ENCODE assay signal across 21 cellular contexts in genomic region chr11:38461751-38462150, GRCh38.
A peak's percentile ranks its signal among the peaks of the same experiment; 100 is the strongest.
DNase-seq lines count a peak whose midpoint lies in the region; ATAC-seq and TF ChIP-seq lines count a peak whose summit lies in the region.
"Had no signal": no experiment of that assay in that cellular context is flagged by ENCODE, and none has a peak within 500 bp of the region (broad histone marks: within the 10 kb centered on the region; RNA-seq: fewer than 3 reads in every experiment).

No MANE protein-coding gene starts in this region.

- H3K9me3 ChIP-seq in RWPE2 (ENCODE audit: severe bottlenecking) (no peaks in the 10 kb centered on the region), heart right ventricle (peaks cover 0 to 7% (median 0%) of the 10 kb centered on the region in 11 donors), neuronal stem cell (replicated peaks in 1 of 2; ENCODE audit: control insufficient read depth in 2 of 2, insufficient read depth in 1 of 2, low read depth in 1 of 2, low read length in 2 of 2) (no peaks in the 10 kb centered on the region)
- H3K9me3 ChIP-seq: A549, HAP-1, SK-N-SH had no signal

- H3K9ac ChIP-seq in neuronal stem cell (ENCODE audit: low read depth, low read length, poor library complexity) = no peak overlapping the region
- H3K9ac ChIP-seq: SK-N-SH had no signal

- H3K4ac ChIP-seq in neuronal stem cell (ENCODE audit: low read length) = no peak overlapping the region

- H3K4me2 ChIP-seq in neuronal stem cell (ENCODE audit: insufficient read depth, low read length, poor library complexity, severe bottlenecking) = no peak overlapping the region
- H3K4me2 ChIP-seq: A549 had no signal

- H2AFZ ChIP-seq in neuronal stem cell (ENCODE audit: low read length) = no peak overlapping the region

- H3K27ac ChIP-seq in RWPE2 (ENCODE audit: poor library complexity, severe bottlenecking) = peak overlapping the region; percentile 72
- no peak overlapping the region for H3K27ac ChIP-seq in heart right ventricle
- no peak overlapping the region for H3K27ac ChIP-seq in neuronal stem cell (replicated peaks; ENCODE audit: low read length)
- H3K27ac ChIP-seq: A549 had no signal

- no peaks in the 10 kb centered on the region for H3K27me3 ChIP-seq in RWPE2 (ENCODE audit: insufficient read depth, poor library complexity, severe bottlenecking)
- H3K27me3 ChIP-seq in heart right ventricle = no peaks in the 10 kb centered on the region
- no peaks in the 10 kb centered on the region for H3K27me3 ChIP-seq in neuronal stem cell (ENCODE audit: control insufficient read depth in 3 of 3, insufficient read depth in 3 of 3, low read depth in 1 of 3, low read length in 3 of 3)

- 70 to 77% methylated on average over 6 of the region's 6 CpGs for WGBS in heart right ventricle, 2 donors
- no CpG with 5 or more reads among the region's 6 CpGs for WGBS in neuronal stem cell (ENCODE audit: extremely low coverage in 2 of 2, insufficient read length in 2 of 2, insufficient replicate concordance in 1 of 2), 2 donors

- H3K4me3 ChIP-seq in RWPE2 (ENCODE audit: severe bottlenecking) = no peak overlapping the region
- H3K4me3 ChIP-seq in heart right ventricle = no peak overlapping the region
- no peak overlapping the region for H3K4me3 ChIP-seq in neuronal stem cell (ENCODE audit: low read length in 2 of 2)
- H3K4me3 ChIP-seq: A549, HAP-1 had no signal

- H2BK120ac ChIP-seq in neuronal stem cell (ENCODE audit: low read depth, low read length) = no peak overlapping the region

- no peak overlapping the region for H3K23ac ChIP-seq in neuronal stem cell (ENCODE audit: low read depth, low read length, poor library complexity)

- no peak overlapping the region for H4K8ac ChIP-seq in neuronal stem cell (ENCODE audit: low read depth, low read length)

- ATAC-seq in RWPE2 (ENCODE audit: low read depth) (no peak), heart right ventricle (peak; percentile 25 to 82 (median 50)), HG03460 (IDR thresholded peaks at IDR 0.05; ENCODE audit: unreplicated experiment) (no peak)
- ATAC-seq: A549 had no signal

- no peak overlapping the region for H4K91ac ChIP-seq in neuronal stem cell (ENCODE audit: low read depth, low read length, poor library complexity)

- H3K14ac ChIP-seq in neuronal stem cell (ENCODE audit: low read length) = peak overlapping the region; percentile 82

- H3K4me1 ChIP-seq in RWPE2 (ENCODE audit: insufficient read depth, poor library complexity, severe bottlenecking) (peaks cover 24% of the 10 kb centered on the region), heart right ventricle (peaks cover 0 to 8% (median 0%) of the 10 kb centered on the region in 9 donors), neuronal stem cell (ENCODE audit: control insufficient read depth in 2 of 2, insufficient read depth in 1 of 2, low read depth in 1 of 2, low read length in 2 of 2) (no peaks in the 10 kb centered on the region)
- H3K4me1 ChIP-seq: A549, HAP-1 had no signal

- H3K36me3 ChIP-seq in RWPE2 (ENCODE audit: low read depth) = no peaks in the 10 kb centered on the region
- no peaks in the 10 kb centered on the region for H3K36me3 ChIP-seq in heart right ventricle
- H3K36me3 ChIP-seq in neuronal stem cell (replicated peaks in 1 of 2; ENCODE audit: control insufficient read depth in 2 of 2, insufficient read depth in 2 of 2, low read length in 2 of 2) = no peaks in the 10 kb centered on the region
- H3K36me3 ChIP-seq: HAP-1 had no signal

- no peak overlapping the region for H2AK5ac ChIP-seq in neuronal stem cell (ENCODE audit: low read depth, low read length)

- TF ChIP-seq CTCF in RWPE2 (IDR thresholded peaks at IDR 0.05; ENCODE audit: poor library complexity, severe bottlenecking) (no peak), heart right ventricle (IDR thresholded peaks at IDR 0.05) (no peak)

- H2BK5ac ChIP-seq in neuronal stem cell (ENCODE audit: low read length) = no peak overlapping the region

- H2BK15ac ChIP-seq in neuronal stem cell (ENCODE audit: low read length) = no peak overlapping the region

- DNase-seq in NCI-H446 treated with DMSO at 0.1 percent for 48 hours (lab: John Stamatoyannopoulos, UW) (peak; percentile 59), RWPE2 (ENCODE audit: low spot score) (no peak), heart right ventricle (peak in 1 of 2 donors; percentile 5), neuronal stem cell (ENCODE audit: low spot score) (no peak), DMS153 treated with DMSO at 0.1 percent for 48 hours (lab: John Stamatoyannopoulos, UW; ENCODE audit: unreplicated experiment) (no peak), ecto neural progenitor cell (ENCODE audit: low spot score) (no peak), iPS-NIHi7 (ENCODE audit: extremely low spot score) (no peak)
- DNase-seq: DMS79, KG1, NCI-H1105, NCI-H146, NCI-H2029, NCI-H2227 treated with DMSO at 0.1 percent for 48 hours, NCI-H510A treated with DMSO at 0.1 percent for 48 hours, NCI-H774, OCI-M1, SIG-M5, SK-N-SH had no signal

- H2BK12ac ChIP-seq in neuronal stem cell (ENCODE audit: low read length) = no peak overlapping the region

- intact Hi-C loops in heart right ventricle (cut with DNase I) = no loop called here

- H3K79me1 ChIP-seq in neuronal stem cell (ENCODE audit: low read depth, low read length) = no peaks in the 10 kb centered on the region

- H3K18ac ChIP-seq in neuronal stem cell (ENCODE audit: low read length) = no peak overlapping the region

Comparison
In these comparisons a context has a peak if more than half of its experiments do, and no peak if none do; other contexts are left out.
1. ATAC-seq: peak in heart right ventricle (8 of 8); none in RWPE2 (single experiment) and HG03460 (single experiment).